Comparison of ENCODE assay signal across 1 cellular context in genomic region chr2:9548506-9548905, GRCh38.
TF ChIP-seq lines count a peak whose summit lies in the region.

No MANE protein-coding gene starts in this region.

TF ChIP-seq in WTC11, 78 proteins besides CTCF, POLR2A, EP300 and RAD21 (continued from another document):
- TF ChIP-seq, protein P1, sequence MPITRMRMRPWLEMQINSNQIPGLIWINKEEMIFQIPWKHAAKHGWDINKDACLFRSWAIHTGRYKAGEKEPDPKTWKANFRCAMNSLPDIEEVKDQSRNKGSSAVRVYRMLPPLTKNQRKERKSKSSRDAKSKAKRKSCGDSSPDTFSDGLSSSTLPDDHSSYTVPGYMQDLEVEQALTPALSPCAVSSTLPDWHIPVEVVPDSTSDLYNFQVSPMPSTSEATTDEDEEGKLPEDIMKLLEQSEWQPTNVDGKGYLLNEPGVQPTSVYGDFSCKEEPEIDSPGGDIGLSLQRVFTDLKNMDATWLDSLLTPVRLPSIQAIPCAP (CRISPR knock-in tag; IDR thresholded peaks at IDR 0.05): no peak
- TF ChIP-seq CDX4 (CRISPR knock-in tag; IDR thresholded peaks at IDR 0.05; ENCODE audit: borderline replicate concordance): no peak
